Comparison of ENCODE assay signal across 11 cellular contexts in genomic region chr5:33854733-33855151, GRCh38. TPM values are rescaled to one million over a fixed set of nuclear protein-coding genes. Genes with fewer than 3 reads are reported as not detected.
A peak's percentile ranks its signal among the peaks of the same experiment; 100 is the strongest.
DNase-seq lines count a peak whose midpoint lies in the region; ATAC-seq, FAIRE-seq and TF ChIP-seq lines count a peak whose summit lies in the region.
"Had no signal": no experiment of that assay in that cellular context is flagged by ENCODE, and none has a peak within 500 bp of the region (broad histone marks: within the 10 kb centered on the region; RNA-seq: fewer than 3 reads in every experiment).

No MANE protein-coding gene starts in this region.

- DNase-seq in HCEC 1CT: peak; percentile 84
- peak; percentile 92 for DNase-seq in astrocyte of the spinal cord (ENCODE audit: low read depth, low spot score)
- DNase-seq in iPS-NIHi7 (ENCODE audit: extremely low spot score): peak; percentile 35
- DNase-seq in retinal pigment epithelial cell (ENCODE audit: low read depth): peak; percentile 79
- DNase-seq in hypothalamus (lab: John Stamatoyannopoulos, UW): no peak
- no peak for DNase-seq in frontal cortex (ENCODE audit: low spot score in 2 of 2)
- DNase-seq in T-helper 1 cell: no peak
- DNase-seq: activated CD4-positive, alpha-beta T cell treated with anti-CD3 and anti-CD28 coated beads for 48 hours; activated naive CD8-positive, alpha-beta T cell treated with anti-CD3 and anti-CD28 coated beads for 36 hours; NCI-H1105 had no signal

- FAIRE-seq in frontal cortex (lab: Jason Lieb, UNC): no peak

- ATAC-seq in GM18873 (IDR thresholded peaks at IDR 0.05; ENCODE audit: low FRiP score, unreplicated experiment): no peak

- no peak for TF ChIP-seq CTCF in astrocyte of the spinal cord (IDR thresholded peaks at IDR 0.05; ENCODE audit: low read depth, low read length)
- TF ChIP-seq CTCF in retinal pigment epithelial cell (conservative IDR thresholded peaks at IDR 0.05; ENCODE audit: low read depth, low read length): no peak

- in situ Hi-C loops in astrocyte of the spinal cord (cut with HindIII; ENCODE audit: low sequenced_read_pairs): no loop called here

- H3K4me3 ChIP-seq in astrocyte of the spinal cord (ENCODE audit: low read depth, low read length) (no peak overlapping the region), retinal pigment epithelial cell (ENCODE audit: low read length) (no peak overlapping the region)

RNA-seq across cellular contexts. Expression of gene ADAMTS12, which starts 37.0 kb away (rescaled TPM):
- 1.2 TPM for total RNA-seq in frontal cortex
- total RNA-seq: activated naive CD8-positive, alpha-beta T cell treated with anti-CD3 and anti-CD28 coated beads for 36 hours had no signal

Comparison
In these comparisons a context has a peak if more than half of its experiments do, and no peak if none do; other contexts are left out.
1. DNase-seq: peak in HCEC 1CT (single experiment), astrocyte of the spinal cord (single experiment), iPS-NIHi7 (single experiment) and retinal pigment epithelial cell (single experiment); none in hypothalamus (0 of 51), frontal cortex (0 of 2) and T-helper 1 cell (0 of 5).